9 cellular contexts compared by ENCODE assay signal in genomic region chr16:11479916-11480315, GRCh38.
"Had no signal": no experiment of that assay in that cellular context is flagged by ENCODE, and none has a peak within 500 bp of the region (broad histone marks: within the 10 kb centered on the region; RNA-seq: fewer than 3 reads in every experiment).

No MANE protein-coding gene starts in this region.

- H3K4me3 Mint-ChIP-seq: HFFc6 had no signal

- FAIRE-seq: HTR-8/SVneo had no signal

- H3K27ac Mint-ChIP-seq: HFFc6, IgD-negative memory B cell had no signal

- H3K27me3 Mint-ChIP-seq: IgD-negative memory B cell had no signal

- H3K9me3 Mint-ChIP-seq: HFFc6 had no signal

- H3K27ac ChIP-seq: GM23248 had no signal

- H3K4me1 Mint-ChIP-seq: IgD-negative memory B cell had no signal

- H3K4me3 ChIP-seq: GM23248, HAP-1 had no signal

- DNase-seq: GM23248, GOT3, H7, HFFc6, KG1 had no signal

- H3K4me1 ChIP-seq: HAP-1 had no signal

- ATAC-seq: HCT116 had no signal

- H3K36me3 ChIP-seq: HAP-1 had no signal

- H3K9ac ChIP-seq: GM23248 had no signal

- H3K9me3 ChIP-seq: HAP-1 had no signal

- H2AFZ ChIP-seq: GM23248 had no signal
